ENCODE assay signal across 12 cellular contexts in genomic region chr13:106100261-106100919, GRCh38.
A peak's percentile ranks its signal among the peaks of the same experiment; 100 is the strongest.
DNase-seq lines count a peak whose midpoint lies in the region; ATAC-seq and TF ChIP-seq lines count a peak whose summit lies in the region.
"Had no signal": no experiment of that assay in that cellular context is flagged by ENCODE, and none has a peak within 500 bp of the region (broad histone marks: within the 10 kb centered on the region; RNA-seq: fewer than 3 reads in every experiment).

No MANE protein-coding gene starts in this region.

- H3K9me3 ChIP-seq in HUES48 (ENCODE audit: control insufficient read depth, insufficient read depth, low read length) (no peaks in the 10 kb centered on the region), colonic mucosa (no peaks in the 10 kb centered on the region)

- TF ChIP-seq CTCF in colonic mucosa (IDR thresholded peaks at IDR 0.05) = no peak
- no peak for TF ChIP-seq CTCF in nephron progenitor cell (IDR thresholded peaks at IDR 0.05)

- DNase-seq in colonic mucosa (peak; percentile 91), nephron progenitor cell (peak; percentile 29), CD1c-positive myeloid dendritic cell (ENCODE audit: extremely low spot score) (no peak), UCSD-AML1 (lab: John Stamatoyannopoulos, UW; ENCODE audit: unreplicated experiment) (no peak)
- DNase-seq in effector CD8-positive, alpha-beta T cell (lab: John Stamatoyannopoulos, UW) = no peak
- DNase-seq in activated CD8-positive, alpha-beta memory T cell treated with anti-CD3 and anti-CD28 coated beads, Interleukin-2, amount 10 ng/mL, durations not matched to agents 7 days and 5 days = no peak
- DNase-seq: DMS79 treated with DMSO at 0.1 percent for 48 hours had no signal

- CTCF ChIA-PET in activated CD8-positive, alpha-beta memory T cell treated with anti-CD3 and anti-CD28 coated beads, Interleukin-2, amount 10 ng/mL, durations not matched to agents 7 days and 5 days (lab: Charles Lee) = no interaction called here

- peaks cover 82% of the 10 kb centered on the region for H3K4me1 Mint-ChIP-seq in nephron progenitor cell
- no peaks in the 10 kb centered on the region for H3K4me1 Mint-ChIP-seq in activated CD8-positive, alpha-beta memory T cell treated with anti-CD3 and anti-CD28 coated beads, Interleukin-2, amount 10 ng/mL, durations not matched to agents 7 days and 5 days
- H3K4me1 Mint-ChIP-seq: IgD-negative memory B cell, memory B cell had no signal

- no peaks in the 10 kb centered on the region for H3K36me3 ChIP-seq in HUES48 (ENCODE audit: control insufficient read depth, insufficient read depth, low read length)
- no peaks in the 10 kb centered on the region for H3K36me3 ChIP-seq in colonic mucosa

- H3K27me3 ChIP-seq in HUES48 (ENCODE audit: control insufficient read depth, insufficient read depth, low read length) (no peaks in the 10 kb centered on the region), colonic mucosa (no peaks in the 10 kb centered on the region)

- peak overlapping the region; percentile 15; the same call in 1 of the 2 replicates for H3K9ac ChIP-seq in HUES48 (ENCODE audit: low read depth, low read length)
- peak overlapping the region in 1 of 2 donors; percentile 82 for H3K9ac ChIP-seq in colonic mucosa (ENCODE audit: low read depth in 2 of 2, low read length in 2 of 2)

- H3K36me3 Mint-ChIP-seq in nephron progenitor cell (ENCODE audit: low read depth) = peaks cover 4% of the 10 kb centered on the region
- no peaks in the 10 kb centered on the region for H3K36me3 Mint-ChIP-seq in activated CD8-positive, alpha-beta memory T cell treated with anti-CD3 and anti-CD28 coated beads, Interleukin-2, amount 10 ng/mL, durations not matched to agents 7 days and 5 days
- H3K36me3 Mint-ChIP-seq: memory B cell had no signal

- H3K4me3 Mint-ChIP-seq in nephron progenitor cell = no peak overlapping the region
- H3K4me3 Mint-ChIP-seq in activated CD8-positive, alpha-beta memory T cell treated with anti-CD3 and anti-CD28 coated beads, Interleukin-2, amount 10 ng/mL, durations not matched to agents 7 days and 5 days = no peak overlapping the region
- H3K4me3 Mint-ChIP-seq: dendritic cell treated with granulocyte-macrophage colony-stimulating factor and Interleukin-4, amounts not matched to agents 40 ng/mL and 50 ng/mL, for 4 days; IgD-negative memory B cell; memory B cell had no signal

- H3K4me3 ChIP-seq in HUES48 (ENCODE audit: low read depth, low read length) (peak overlapping the region; percentile 34), colonic mucosa (no peak overlapping the region)

- no peaks in the 10 kb centered on the region for H3K27me3 Mint-ChIP-seq in nephron progenitor cell (ENCODE audit: low read depth, poor library complexity)
- no peaks in the 10 kb centered on the region for H3K27me3 Mint-ChIP-seq in activated CD8-positive, alpha-beta memory T cell treated with anti-CD3 and anti-CD28 coated beads, Interleukin-2, amount 10 ng/mL, durations not matched to agents 7 days and 5 days
- H3K27me3 Mint-ChIP-seq: dendritic cell treated with granulocyte-macrophage colony-stimulating factor and Interleukin-4, amounts not matched to agents 40 ng/mL and 50 ng/mL, for 4 days; IgD-negative memory B cell; memory B cell had no signal

- peaks cover 3% of the 10 kb centered on the region for H3K9me3 Mint-ChIP-seq in nephron progenitor cell
- no peaks in the 10 kb centered on the region for H3K9me3 Mint-ChIP-seq in activated CD8-positive, alpha-beta memory T cell treated with anti-CD3 and anti-CD28 coated beads, Interleukin-2, amount 10 ng/mL, durations not matched to agents 7 days and 5 days (ENCODE audit: low read depth)

- H3K27ac ChIP-seq in HUES48 (ENCODE audit: low read depth, low read length) (peak overlapping the region; percentile 91), colonic mucosa (peak overlapping the region; percentile 92)

- intact Hi-C loops in colonic mucosa (cut with DNase I) = no loop called here

- peaks cover 42% of the 10 kb centered on the region for H3K4me1 ChIP-seq in HUES48 (ENCODE audit: control insufficient read depth, insufficient read depth, low read length)
- H3K4me1 ChIP-seq in colonic mucosa = peaks cover 17% of the 10 kb centered on the region

- peak; percentile 47 for ATAC-seq in GM19043 (IDR thresholded peaks at IDR 0.05; ENCODE audit: low read depth, unreplicated experiment)
- ATAC-seq in activated CD8-positive, alpha-beta memory T cell treated with anti-CD3 and anti-CD28 coated beads, Interleukin-2, amount 10 ng/mL, durations not matched to agents 7 days and 5 days = no peak

- H3K27ac Mint-ChIP-seq in nephron progenitor cell = no peak overlapping the region
- H3K27ac Mint-ChIP-seq in activated CD8-positive, alpha-beta memory T cell treated with anti-CD3 and anti-CD28 coated beads, Interleukin-2, amount 10 ng/mL, durations not matched to agents 7 days and 5 days = no peak overlapping the region
- H3K27ac Mint-ChIP-seq: dendritic cell treated with granulocyte-macrophage colony-stimulating factor and Interleukin-4, amounts not matched to agents 40 ng/mL and 50 ng/mL, for 4 days; IgD-negative memory B cell; memory B cell had no signal

Comparison
In these comparisons a context has a peak if more than half of its experiments do, and no peak if none do; other contexts are left out.
1. DNase-seq: peak in colonic mucosa (single experiment) and nephron progenitor cell (single experiment); none in CD1c-positive myeloid dendritic cell (single experiment), effector CD8-positive, alpha-beta T cell (single experiment), activated CD8-positive, alpha-beta memory T cell treated with anti-CD3 and anti-CD28 coated beads, Interleukin-2, amount 10 ng/mL, durations not matched to agents 7 days and 5 days (single experiment) and UCSD-AML1 (single experiment).